8 cellular contexts compared by ENCODE assay signal in genomic region chr6:44655368-44656342, GRCh38.
DNase-seq lines count a peak whose midpoint lies in the region; ATAC-seq, FAIRE-seq and TF ChIP-seq lines count a peak whose summit lies in the region.

No MANE protein-coding gene starts in this region.

- H3K4me3 ChIP-seq in astrocyte of the spinal cord (ENCODE audit: low read depth, low read length) (no peak overlapping the region), iPS DF 6.9 (ENCODE audit: low read length) (no peak overlapping the region), small intestine (ENCODE audit: low read depth in 1 of 2, low read length in 2 of 2) (no peak overlapping the region)

- H3K36me3 ChIP-seq in iPS DF 6.9 (ENCODE audit: control insufficient read depth, insufficient read depth, low read length) (no peaks in the 10 kb centered on the region), small intestine (ENCODE audit: control insufficient read depth in 2 of 2, insufficient read depth in 2 of 2, low read length in 2 of 2) (no peaks in the 10 kb centered on the region)

- FAIRE-seq in small intestine (lab: Jason Lieb, UNC): no peak

- H3K27me3 ChIP-seq in iPS DF 6.9 (ENCODE audit: control insufficient read depth, insufficient read depth, low read length): no peaks in the 10 kb centered on the region
- no peaks in the 10 kb centered on the region for H3K27me3 ChIP-seq in small intestine (ENCODE audit: control insufficient read depth in 2 of 2, insufficient read depth in 2 of 2, low read length in 2 of 2)

- H3K4me1 ChIP-seq in iPS DF 6.9 (ENCODE audit: control insufficient read depth, insufficient read depth, low read length) (peaks cover 4% of the 10 kb centered on the region), small intestine (ENCODE audit: control insufficient read depth in 2 of 2, insufficient read depth in 1 of 2, low read depth in 1 of 2, low read length in 1 of 2) (no peaks in the 10 kb centered on the region)

- TF ChIP-seq CTCF in astrocyte of the spinal cord (IDR thresholded peaks at IDR 0.05; ENCODE audit: low read depth, low read length): peak; percentile 94

- in situ Hi-C loops in astrocyte of the spinal cord (cut with HindIII; ENCODE audit: low sequenced_read_pairs): no loop called here

- no peak overlapping the region for H3K27ac ChIP-seq in iPS DF 6.9 (ENCODE audit: low read length)
- H3K27ac ChIP-seq in small intestine (ENCODE audit: low read depth in 1 of 2, low read length in 1 of 2): peak overlapping the region in 1 of 2 donors; percentile 33

- peak; percentile 79 for DNase-seq in AG20443 (ENCODE audit: low spot score)
- peak; percentile 21 for DNase-seq in NCI-H128 (lab: John Stamatoyannopoulos, UW; ENCODE audit: unreplicated experiment)
- peak; percentile 63 for DNase-seq in UCSD-AML1 (lab: John Stamatoyannopoulos, UW; ENCODE audit: unreplicated experiment)
- DNase-seq in astrocyte of the spinal cord (ENCODE audit: low read depth, low spot score): peak; percentile 68
- DNase-seq in iPS DF 6.9 (ENCODE audit: low read depth, low spot score): peak; percentile 81
- peak; percentile 24 for DNase-seq in small intestine

- ATAC-seq in GM21526 (IDR thresholded peaks at IDR 0.05; ENCODE audit: low FRiP score, unreplicated experiment) (peak; percentile 61), GM19455 (IDR thresholded peaks at IDR 0.05; ENCODE audit: unreplicated experiment) (no peak)

- WGBS in iPS DF 6.9 (ENCODE audit: insufficient coverage, insufficient read length): no CpG with 5 or more reads among the region's 26 CpGs
- 31 to 34% (median 32%) methylated on average over 26 of the region's 26 CpGs for WGBS in small intestine, 3 donors

- H3K9me3 ChIP-seq in iPS DF 6.9 (ENCODE audit: control insufficient read depth, insufficient read depth, low read length) (no peaks in the 10 kb centered on the region), small intestine (ENCODE audit: control insufficient read depth, low read depth) (no peaks in the 10 kb centered on the region)

Comparison
In these comparisons a context has a peak if more than half of its experiments do, and no peak if none do; other contexts are left out.
1. DNase-seq: peak in every context shown above with its lines; median percentile 81 in iPS DF 6.9; 79 in AG20443; 68 in astrocyte of the spinal cord; 63 in UCSD-AML1; 24 in small intestine; 21 in NCI-H128.